1 cellular context compared by ENCODE assay signal in the genomic region with DNA sequence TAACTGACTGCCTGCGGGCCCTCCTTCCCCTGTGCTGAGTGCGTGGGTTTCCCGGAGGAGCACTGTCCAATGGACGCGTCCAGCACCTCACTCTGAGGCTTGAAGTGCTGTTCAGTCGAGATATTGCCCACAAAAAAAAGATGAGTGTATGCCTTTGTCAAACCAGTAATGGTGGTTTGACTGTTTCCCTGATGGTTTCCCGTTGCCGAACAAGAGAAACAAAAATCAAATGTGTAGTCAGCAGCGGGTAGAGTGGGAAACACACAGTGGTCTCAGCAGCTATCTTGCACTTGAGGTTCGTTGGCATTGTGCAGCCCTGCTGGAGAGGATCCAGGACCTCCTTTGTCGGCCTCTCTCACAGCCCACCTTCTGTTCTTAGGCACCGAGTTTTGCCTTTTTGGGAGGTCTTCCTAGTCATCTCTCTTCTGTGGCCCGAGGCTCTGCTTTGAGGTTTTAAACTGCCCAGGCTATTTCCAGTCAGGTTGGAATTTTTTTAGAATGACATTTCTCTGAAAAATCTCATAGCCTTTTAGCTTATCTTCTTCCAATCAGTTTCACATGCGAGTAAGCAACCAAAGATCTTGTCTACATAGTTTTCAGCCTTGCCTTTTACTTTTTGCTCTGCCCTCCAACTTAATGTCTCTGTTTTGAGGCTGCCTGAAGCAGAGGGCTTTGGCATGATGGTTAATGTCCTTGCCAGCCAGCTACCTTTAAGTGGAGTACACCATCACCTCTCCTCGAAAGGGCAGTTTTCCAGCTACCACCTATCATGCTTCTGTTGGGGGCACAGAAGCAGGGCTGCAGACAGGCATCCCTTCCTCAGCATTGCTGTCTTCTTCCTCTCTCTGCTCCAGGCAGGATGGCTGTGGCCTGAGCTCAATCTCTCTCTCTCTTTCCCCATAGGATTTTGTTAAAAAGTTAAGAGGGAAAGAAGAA.
TF ChIP-seq lines count a peak whose summit lies in the region.

No MANE protein-coding gene starts in this region.

TF ChIP-seq in WTC11, 78 proteins besides CTCF, POLR2A, EP300 and RAD21 (continued from another document):
- TF ChIP-seq, protein P1, sequence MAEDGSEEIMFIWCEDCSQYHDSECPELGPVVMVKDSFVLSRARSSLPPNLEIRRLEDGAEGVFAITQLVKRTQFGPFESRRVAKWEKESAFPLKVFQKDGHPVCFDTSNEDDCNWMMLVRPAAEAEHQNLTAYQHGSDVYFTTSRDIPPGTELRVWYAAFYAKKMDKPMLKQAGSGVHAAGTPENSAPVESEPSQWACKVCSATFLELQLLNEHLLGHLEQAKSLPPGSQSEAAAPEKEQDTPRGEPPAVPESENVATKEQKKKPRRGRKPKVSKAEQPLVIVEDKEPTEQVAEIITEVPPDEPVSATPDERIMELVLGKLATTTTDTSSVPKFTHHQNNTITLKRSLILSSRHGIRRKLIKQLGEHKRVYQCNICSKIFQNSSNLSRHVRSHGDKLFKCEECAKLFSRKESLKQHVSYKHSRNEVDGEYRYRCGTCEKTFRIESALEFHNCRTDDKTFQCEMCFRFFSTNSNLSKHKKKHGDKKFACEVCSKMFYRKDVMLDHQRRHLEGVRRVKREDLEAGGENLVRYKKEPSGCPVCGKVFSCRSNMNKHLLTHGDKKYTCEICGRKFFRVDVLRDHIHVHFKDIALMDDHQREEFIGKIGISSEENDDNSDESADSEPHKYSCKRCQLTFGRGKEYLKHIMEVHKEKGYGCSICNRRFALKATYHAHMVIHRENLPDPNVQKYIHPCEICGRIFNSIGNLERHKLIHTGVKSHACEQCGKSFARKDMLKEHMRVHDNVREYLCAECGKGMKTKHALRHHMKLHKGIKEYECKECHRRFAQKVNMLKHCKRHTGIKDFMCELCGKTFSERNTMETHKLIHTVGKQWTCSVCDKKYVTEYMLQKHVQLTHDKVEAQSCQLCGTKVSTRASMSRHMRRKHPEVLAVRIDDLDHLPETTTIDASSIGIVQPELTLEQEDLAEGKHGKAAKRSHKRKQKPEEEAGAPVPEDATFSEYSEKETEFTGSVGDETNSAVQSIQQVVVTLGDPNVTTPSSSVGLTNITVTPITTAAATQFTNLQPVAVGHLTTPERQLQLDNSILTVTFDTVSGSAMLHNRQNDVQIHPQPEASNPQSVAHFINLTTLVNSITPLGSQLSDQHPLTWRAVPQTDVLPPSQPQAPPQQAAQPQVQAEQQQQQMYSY (CRISPR knock-in tag; IDR thresholded peaks at IDR 0.05), result no peak
- TF ChIP-seq CREM (CRISPR knock-in tag; IDR thresholded peaks at IDR 0.05), result no peak
- TF ChIP-seq, protein P2, sequence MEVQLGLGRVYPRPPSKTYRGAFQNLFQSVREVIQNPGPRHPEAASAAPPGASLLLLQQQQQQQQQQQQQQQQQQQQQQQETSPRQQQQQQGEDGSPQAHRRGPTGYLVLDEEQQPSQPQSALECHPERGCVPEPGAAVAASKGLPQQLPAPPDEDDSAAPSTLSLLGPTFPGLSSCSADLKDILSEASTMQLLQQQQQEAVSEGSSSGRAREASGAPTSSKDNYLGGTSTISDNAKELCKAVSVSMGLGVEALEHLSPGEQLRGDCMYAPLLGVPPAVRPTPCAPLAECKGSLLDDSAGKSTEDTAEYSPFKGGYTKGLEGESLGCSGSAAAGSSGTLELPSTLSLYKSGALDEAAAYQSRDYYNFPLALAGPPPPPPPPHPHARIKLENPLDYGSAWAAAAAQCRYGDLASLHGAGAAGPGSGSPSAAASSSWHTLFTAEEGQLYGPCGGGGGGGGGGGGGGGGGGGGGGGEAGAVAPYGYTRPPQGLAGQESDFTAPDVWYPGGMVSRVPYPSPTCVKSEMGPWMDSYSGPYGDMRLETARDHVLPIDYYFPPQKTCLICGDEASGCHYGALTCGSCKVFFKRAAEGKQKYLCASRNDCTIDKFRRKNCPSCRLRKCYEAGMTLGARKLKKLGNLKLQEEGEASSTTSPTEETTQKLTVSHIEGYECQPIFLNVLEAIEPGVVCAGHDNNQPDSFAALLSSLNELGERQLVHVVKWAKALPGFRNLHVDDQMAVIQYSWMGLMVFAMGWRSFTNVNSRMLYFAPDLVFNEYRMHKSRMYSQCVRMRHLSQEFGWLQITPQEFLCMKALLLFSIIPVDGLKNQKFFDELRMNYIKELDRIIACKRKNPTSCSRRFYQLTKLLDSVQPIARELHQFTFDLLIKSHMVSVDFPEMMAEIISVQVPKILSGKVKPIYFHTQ (CRISPR knock-in tag; IDR thresholded peaks at IDR 0.05), result no peak
- TF ChIP-seq, protein P3, sequence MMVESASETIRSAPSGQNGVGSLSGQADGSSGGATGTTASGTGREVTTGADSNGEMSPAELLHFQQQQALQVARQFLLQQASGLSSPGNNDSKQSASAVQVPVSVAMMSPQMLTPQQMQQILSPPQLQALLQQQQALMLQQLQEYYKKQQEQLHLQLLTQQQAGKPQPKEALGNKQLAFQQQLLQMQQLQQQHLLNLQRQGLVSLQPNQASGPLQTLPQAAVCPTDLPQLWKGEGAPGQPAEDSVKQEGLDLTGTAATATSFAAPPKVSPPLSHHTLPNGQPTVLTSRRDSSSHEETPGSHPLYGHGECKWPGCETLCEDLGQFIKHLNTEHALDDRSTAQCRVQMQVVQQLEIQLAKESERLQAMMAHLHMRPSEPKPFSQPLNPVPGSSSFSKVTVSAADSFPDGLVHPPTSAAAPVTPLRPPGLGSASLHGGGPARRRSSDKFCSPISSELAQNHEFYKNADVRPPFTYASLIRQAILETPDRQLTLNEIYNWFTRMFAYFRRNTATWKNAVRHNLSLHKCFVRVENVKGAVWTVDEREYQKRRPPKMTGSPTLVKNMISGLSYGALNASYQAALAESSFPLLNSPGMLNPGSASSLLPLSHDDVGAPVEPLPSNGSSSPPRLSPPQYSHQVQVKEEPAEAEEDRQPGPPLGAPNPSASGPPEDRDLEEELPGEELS (CRISPR knock-in tag; IDR thresholded peaks at IDR 0.05), result no peak
- TF ChIP-seq EMX1 (CRISPR knock-in tag; IDR thresholded peaks at IDR 0.05), result no peak
- TF ChIP-seq PRRX2 (CRISPR knock-in tag; IDR thresholded peaks at IDR 0.05), result no peak
- TF ChIP-seq, protein P4, sequence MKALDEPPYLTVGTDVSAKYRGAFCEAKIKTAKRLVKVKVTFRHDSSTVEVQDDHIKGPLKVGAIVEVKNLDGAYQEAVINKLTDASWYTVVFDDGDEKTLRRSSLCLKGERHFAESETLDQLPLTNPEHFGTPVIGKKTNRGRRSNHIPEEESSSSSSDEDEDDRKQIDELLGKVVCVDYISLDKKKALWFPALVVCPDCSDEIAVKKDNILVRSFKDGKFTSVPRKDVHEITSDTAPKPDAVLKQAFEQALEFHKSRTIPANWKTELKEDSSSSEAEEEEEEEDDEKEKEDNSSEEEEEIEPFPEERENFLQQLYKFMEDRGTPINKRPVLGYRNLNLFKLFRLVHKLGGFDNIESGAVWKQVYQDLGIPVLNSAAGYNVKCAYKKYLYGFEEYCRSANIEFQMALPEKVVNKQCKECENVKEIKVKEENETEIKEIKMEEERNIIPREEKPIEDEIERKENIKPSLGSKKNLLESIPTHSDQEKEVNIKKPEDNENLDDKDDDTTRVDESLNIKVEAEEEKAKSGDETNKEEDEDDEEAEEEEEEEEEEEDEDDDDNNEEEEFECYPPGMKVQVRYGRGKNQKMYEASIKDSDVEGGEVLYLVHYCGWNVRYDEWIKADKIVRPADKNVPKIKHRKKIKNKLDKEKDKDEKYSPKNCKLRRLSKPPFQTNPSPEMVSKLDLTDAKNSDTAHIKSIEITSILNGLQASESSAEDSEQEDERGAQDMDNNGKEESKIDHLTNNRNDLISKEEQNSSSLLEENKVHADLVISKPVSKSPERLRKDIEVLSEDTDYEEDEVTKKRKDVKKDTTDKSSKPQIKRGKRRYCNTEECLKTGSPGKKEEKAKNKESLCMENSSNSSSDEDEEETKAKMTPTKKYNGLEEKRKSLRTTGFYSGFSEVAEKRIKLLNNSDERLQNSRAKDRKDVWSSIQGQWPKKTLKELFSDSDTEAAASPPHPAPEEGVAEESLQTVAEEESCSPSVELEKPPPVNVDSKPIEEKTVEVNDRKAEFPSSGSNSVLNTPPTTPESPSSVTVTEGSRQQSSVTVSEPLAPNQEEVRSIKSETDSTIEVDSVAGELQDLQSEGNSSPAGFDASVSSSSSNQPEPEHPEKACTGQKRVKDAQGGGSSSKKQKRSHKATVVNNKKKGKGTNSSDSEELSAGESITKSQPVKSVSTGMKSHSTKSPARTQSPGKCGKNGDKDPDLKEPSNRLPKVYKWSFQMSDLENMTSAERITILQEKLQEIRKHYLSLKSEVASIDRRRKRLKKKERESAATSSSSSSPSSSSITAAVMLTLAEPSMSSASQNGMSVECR (CRISPR knock-in tag; IDR thresholded peaks at IDR 0.05; ENCODE audit: borderline replicate concordance), result no peak
- TF ChIP-seq, protein P5, sequence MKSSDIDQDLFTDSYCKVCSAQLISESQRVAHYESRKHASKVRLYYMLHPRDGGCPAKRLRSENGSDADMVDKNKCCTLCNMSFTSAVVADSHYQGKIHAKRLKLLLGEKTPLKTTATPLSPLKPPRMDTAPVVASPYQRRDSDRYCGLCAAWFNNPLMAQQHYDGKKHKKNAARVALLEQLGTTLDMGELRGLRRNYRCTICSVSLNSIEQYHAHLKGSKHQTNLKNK (CRISPR knock-in tag; IDR thresholded peaks at IDR 0.05), result no peak
- no peak for TF ChIP-seq ZNF219 (CRISPR knock-in tag; IDR thresholded peaks at IDR 0.05; ENCODE audit: borderline replicate concordance)
TF ChIP-seq in WTC11: peak in this region for 0.
